ENCODE assay signal across 16 cellular contexts in genomic region chr3:141419946-141420345, GRCh38. TPM values are rescaled to one million over a fixed set of nuclear protein-coding genes. Genes with fewer than 3 reads are reported as not detected.
DNase-seq lines count a peak whose midpoint lies in the region; ATAC-seq and TF ChIP-seq lines count a peak whose summit lies in the region.
"Had no signal": no experiment of that assay in that cellular context is flagged by ENCODE, and none has a peak within 500 bp of the region (broad histone marks: within the 10 kb centered on the region; RNA-seq: fewer than 3 reads in every experiment).

No MANE protein-coding gene starts in this region.

- peaks cover 80% of the 10 kb centered on the region for H4K20me1 ChIP-seq in MM.1S (ENCODE audit: insufficient read depth, low read length)

- peaks cover 56% of the 10 kb centered on the region for H3K36me3 ChIP-seq in MM.1S (replicated peaks; ENCODE audit: insufficient read depth, low read length)
- no peaks in the 10 kb centered on the region for H3K36me3 ChIP-seq in mucosa of descending colon (ENCODE audit: low read depth)
- H3K36me3 ChIP-seq in tibial artery, result peaks cover under 1 to 32% (median 16%) of the 10 kb centered on the region in 3 donors

- H3K4me3 ChIP-seq in MM.1S (ENCODE audit: low read length) (no peak overlapping the region), mucosa of descending colon (no peak overlapping the region), tibial artery (no peak overlapping the region)
- H3K4me3 ChIP-seq: SK-N-MC had no signal

- peak overlapping the region; percentile 12; the same call in 1 of the 2 replicates for H3K9ac ChIP-seq in MM.1S (ENCODE audit: low read length)

- no peaks in the 10 kb centered on the region for H3K27me3 Mint-ChIP-seq in central memory CD8-positive, alpha-beta T cell
- H3K27me3 Mint-ChIP-seq in activated CD4-positive, alpha-beta T cell treated with anti-CD3 and anti-CD28 coated beads, Interleukin-2, amount 10 ng/mL, durations not matched to agents 24 days and 14 days, result no peaks in the 10 kb centered on the region
- H3K27me3 Mint-ChIP-seq: stimulated activated naive CD8-positive, alpha-beta T cell treated with anti-CD3 and anti-CD28 coated beads, Interleukin-15, Interleukin-2, amounts not matched to agents 100 ng/mL and 50 ng/mL, for 24 hours had no signal

- TF ChIP-seq CTCF in MM.1S (IDR thresholded peaks at IDR 0.05; ENCODE audit: low read length), result no peak
- TF ChIP-seq CTCF in mucosa of descending colon (IDR thresholded peaks at IDR 0.05), result no peak
- no peak for TF ChIP-seq CTCF in tibial artery (IDR thresholded peaks at IDR 0.05)

- peaks cover 100% of the 10 kb centered on the region for H3K79me2 ChIP-seq in MM.1S (ENCODE audit: low read length)

- no peak for ATAC-seq in central memory CD8-positive, alpha-beta T cell (replicated peaks; ENCODE audit: extremely low read depth, poor library complexity, severe bottlenecking)
- ATAC-seq in mucosa of descending colon, result peak; percentile 12
- ATAC-seq: activated T-cell treated with anti-CD3 and anti-CD28 coated beads, Interleukin-2, amount 50 U/mL, for 72 hours; CD8-positive, alpha-beta T cell had no signal

- H3K27ac ChIP-seq in MM.1S (ENCODE audit: low read length), result peak overlapping the region; percentile 43; the same call in 1 of the 2 replicates
- H3K27ac ChIP-seq in tibial artery, result peak overlapping the region; percentile 25 to 47
- H3K27ac ChIP-seq: SK-N-MC had no signal

- H3K27ac Mint-ChIP-seq in central memory CD8-positive, alpha-beta T cell (ENCODE audit: low read depth), result peak overlapping the region; percentile 56
- H3K27ac Mint-ChIP-seq in activated CD4-positive, alpha-beta T cell treated with anti-CD3 and anti-CD28 coated beads, Interleukin-2, amount 10 ng/mL, durations not matched to agents 24 days and 14 days, result no peak overlapping the region
- H3K27ac Mint-ChIP-seq: CD8-positive, alpha-beta T cell; stimulated activated naive CD8-positive, alpha-beta T cell treated with anti-CD3 and anti-CD28 coated beads, Interleukin-15, Interleukin-2, amounts not matched to agents 100 ng/mL and 50 ng/mL, for 24 hours had no signal

- H3K4me1 ChIP-seq in MM.1S (ENCODE audit: low read length), result peaks cover 87% of the 10 kb centered on the region
- H3K4me1 ChIP-seq in mucosa of descending colon (ENCODE audit: low read depth), result peaks cover 3% of the 10 kb centered on the region
- peaks cover 0 to 86% (median 32%) of the 10 kb centered on the region in 4 donors for H3K4me1 ChIP-seq in tibial artery

- no peaks in the 10 kb centered on the region for H3K27me3 ChIP-seq in MM.1S (replicated peaks; ENCODE audit: insufficient read depth, low read length)
- no peaks in the 10 kb centered on the region for H3K27me3 ChIP-seq in tibial artery

- H2AFZ ChIP-seq in MM.1S (ENCODE audit: low read length), result no peak overlapping the region

- H3K9me3 ChIP-seq in MM.1S (replicated peaks; ENCODE audit: insufficient read depth, low read length) (no peaks in the 10 kb centered on the region), mucosa of descending colon (no peaks in the 10 kb centered on the region), tibial artery (no peaks in the 10 kb centered on the region)

- no peaks in the 10 kb centered on the region for H3K9me2 ChIP-seq in MM.1S (replicated peaks; ENCODE audit: insufficient read depth, low read length)

- intact Hi-C loops in mucosa of descending colon (cut with DNase I, micrococcal nuclease), result no loop called here
- intact Hi-C loops in tibial artery (cut with DNase I; ENCODE audit: low total_unique reads), result no loop called here
- intact Hi-C loops in activated CD4-positive, alpha-beta T cell treated with anti-CD3 and anti-CD28 coated beads, Interleukin-2, amount 10 ng/mL, durations not matched to agents 24 days and 14 days (cut with micrococcal nuclease), result no loop called here

- H3K4me1 Mint-ChIP-seq in central memory CD8-positive, alpha-beta T cell, result peaks cover 75% of the 10 kb centered on the region
- peaks cover 8% of the 10 kb centered on the region for H3K4me1 Mint-ChIP-seq in activated CD4-positive, alpha-beta T cell treated with anti-CD3 and anti-CD28 coated beads, Interleukin-2, amount 10 ng/mL, durations not matched to agents 24 days and 14 days

- H3K36me3 Mint-ChIP-seq in central memory CD8-positive, alpha-beta T cell (ENCODE audit: insufficient read depth), result peaks cover 41% of the 10 kb centered on the region
- peaks cover 35% of the 10 kb centered on the region for H3K36me3 Mint-ChIP-seq in activated CD4-positive, alpha-beta T cell treated with anti-CD3 and anti-CD28 coated beads, Interleukin-2, amount 10 ng/mL, durations not matched to agents 24 days and 14 days (ENCODE audit: low read depth)

- H3K4me2 ChIP-seq in MM.1S (ENCODE audit: low read depth, low read length), result peak overlapping the region; percentile 38; the same call in 1 of the 2 replicates

- no peaks in the 10 kb centered on the region for H3K9me3 Mint-ChIP-seq in central memory CD8-positive, alpha-beta T cell
- peaks cover 7% of the 10 kb centered on the region for H3K9me3 Mint-ChIP-seq in activated CD4-positive, alpha-beta T cell treated with anti-CD3 and anti-CD28 coated beads, Interleukin-2, amount 10 ng/mL, durations not matched to agents 24 days and 14 days
- H3K9me3 Mint-ChIP-seq: CD8-positive, alpha-beta T cell had no signal

- DNase-seq in MM.1S (no peak), mucosa of descending colon (no peak), tibial artery (no peak), erythroblast (lab: John Stamatoyannopoulos, UW) (no peak), activated T-cell treated with anti-CD3 and anti-CD28 coated beads for 4 hours (no peak)
- DNase-seq in central memory CD8-positive, alpha-beta T cell (ENCODE audit: low spot score in 2 of 2), result no peak
- no peak for DNase-seq in activated CD4-positive, alpha-beta T cell treated with anti-CD3 and anti-CD28 coated beads, Interleukin-2, amount 10 ng/mL, durations not matched to agents 24 days and 14 days
- DNase-seq: activated CD4-positive, alpha-beta T cell treated with anti-CD3 and anti-CD28 coated beads, Interleukin-2, amount 50 U/mL, for 48 hours; activated T-cell treated with anti-CD3 and anti-CD28 coated beads, Interleukin-2, amount 50 U/mL, for 72 hours; CD8-positive, alpha-beta T cell; hippocampal formation; kidney glomerular epithelial cell; NCI-H187; NCI-H510A had no signal

- H3K4me3 Mint-ChIP-seq in central memory CD8-positive, alpha-beta T cell, result peak overlapping the region; percentile 2
- H3K4me3 Mint-ChIP-seq in activated CD4-positive, alpha-beta T cell treated with anti-CD3 and anti-CD28 coated beads, Interleukin-2, amount 10 ng/mL, durations not matched to agents 24 days and 14 days, result no peak overlapping the region
- H3K4me3 Mint-ChIP-seq: CD8-positive, alpha-beta T cell; stimulated activated naive CD8-positive, alpha-beta T cell treated with anti-CD3 and anti-CD28 coated beads, Interleukin-15, Interleukin-2, amounts not matched to agents 100 ng/mL and 50 ng/mL, for 24 hours had no signal

- H3F3A ChIP-seq in MM.1S (ENCODE audit: insufficient read depth, low read length), result peaks cover 98% of the 10 kb centered on the region

- TF ChIP-seq POLR2A in erythroblast (IDR thresholded peaks at IDR 0.05; ENCODE audit: low read length), result no peak

RNA-seq across cellular contexts. Expression of gene ZBTB38, which starts 51.6 kb away (rescaled TPM):
- total RNA-seq in mucosa of descending colon, result 100 to 1,000 TPM in 2 of 3 donors, 10 to 100 TPM in 1; 96.0 to 153 (median 144) TPM
- total RNA-seq in activated CD4-positive, alpha-beta T cell treated with anti-CD3 and anti-CD28 coated beads, Interleukin-2, amount 10 ng/mL, durations not matched to agents 24 days and 14 days, result 14.5 and 17.8 TPM in 2 replicates
